ENCODE assay signal across 14 cellular contexts in the genomic region with DNA sequence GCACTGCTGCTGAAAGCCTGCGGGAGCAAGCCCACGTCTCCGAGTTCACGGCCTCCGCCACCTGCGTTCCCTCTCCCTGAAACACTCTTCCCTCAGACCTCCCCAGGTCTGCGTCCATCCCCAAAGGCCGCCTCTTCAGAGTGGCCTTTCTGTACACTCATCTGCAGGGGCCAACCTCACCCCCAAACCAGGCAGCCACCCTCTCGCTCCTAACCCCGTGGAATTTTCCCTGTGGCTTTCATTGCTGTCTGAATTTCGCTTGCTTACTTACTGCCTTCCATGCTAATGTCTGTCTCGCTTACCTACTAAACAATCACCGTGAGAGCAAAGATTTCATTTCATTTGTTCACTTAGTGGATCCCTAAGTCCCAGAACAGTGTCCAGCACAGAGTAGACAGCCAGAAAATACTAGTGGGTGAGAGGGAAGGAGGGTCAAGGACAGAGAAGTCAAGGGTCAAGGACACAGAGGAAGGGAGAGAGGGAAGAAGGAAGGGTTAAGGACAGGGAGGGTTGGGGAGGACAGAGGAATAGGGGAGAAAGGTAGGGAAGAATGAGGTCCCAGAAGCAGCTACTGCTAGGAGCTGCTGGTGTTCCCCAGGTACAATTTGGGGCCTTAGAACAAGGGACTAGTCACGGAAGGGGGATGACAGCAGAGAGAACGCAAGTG.
A peak's percentile ranks its signal among the peaks of the same experiment; 100 is the strongest.
DNase-seq lines count a peak whose midpoint lies in the region; ATAC-seq and TF ChIP-seq lines count a peak whose summit lies in the region.
"Had no signal": no experiment of that assay in that cellular context is flagged by ENCODE, and none has a peak within 500 bp of the region (broad histone marks: within the 10 kb centered on the region; RNA-seq: fewer than 3 reads in every experiment).

No MANE protein-coding gene starts in this region.

- CTCF ChIA-PET in RWPE1 (lab: Yijun Ruan, JAX): interaction anchor here (1.3 kb wide), 1 partner anchor 167 kb away, joined by 6 read pairs; no protein-coding TSS in a partner anchor

- H3K27me3 ChIP-seq in muscle layer of duodenum (ENCODE audit: low read depth, low read length) (no peaks in the 10 kb centered on the region), thoracic aorta (replicated peaks; ENCODE audit: insufficient read depth) (no peaks in the 10 kb centered on the region)
- H3K27me3 ChIP-seq: pancreas had no signal

- H3K4me1 ChIP-seq in muscle layer of duodenum (ENCODE audit: control insufficient read depth in 1 of 2, insufficient read depth in 2 of 2, low read length in 2 of 2) (peaks cover 5 to 8% of the 10 kb centered on the region in 2 donors), thoracic aorta (ENCODE audit: control insufficient read depth in 1 of 2, low read depth in 2 of 2) (peaks cover 11 to 28% of the 10 kb centered on the region in 2 donors)
- H3K4me1 ChIP-seq: pancreas had no signal

- no peak for TF ChIP-seq CTCF in thoracic aorta (IDR thresholded peaks at IDR 0.05)
- TF ChIP-seq CTCF in RWPE1 (conservative IDR thresholded peaks at IDR 0.05; ENCODE audit: low read depth): no peak

- H3K36me3 ChIP-seq in muscle layer of duodenum (ENCODE audit: control insufficient read depth in 1 of 2, insufficient read depth in 2 of 2, low read length in 2 of 2) (peaks cover 0 to 12% of the 10 kb centered on the region in 2 donors), thoracic aorta (no peaks in the 10 kb centered on the region)
- H3K36me3 ChIP-seq: pancreas had no signal

- H3K4me3 Mint-ChIP-seq in activated naive CD8-positive, alpha-beta T cell: no peak overlapping the region
- no peak overlapping the region for H3K4me3 Mint-ChIP-seq in activated naive CD8-positive, alpha-beta T cell treated with anti-CD3 and anti-CD28 coated beads for 36 hours
- peak overlapping the region; percentile 28 for H3K4me3 Mint-ChIP-seq in activated naive CD8-positive, alpha-beta T cell treated with anti-CD3 and anti-CD28 coated beads, Interleukin-2, amount 10 ng/mL, durations not matched to agents 7 days and 5 days

- H3K9me3 ChIP-seq in muscle layer of duodenum (ENCODE audit: control insufficient read depth in 1 of 2, low read length in 2 of 2) (no peaks in the 10 kb centered on the region), thoracic aorta (no peaks in the 10 kb centered on the region)
- H3K9me3 ChIP-seq: pancreas had no signal

- DNase-seq in activated naive CD8-positive, alpha-beta T cell treated with anti-CD3 and anti-CD28 coated beads for 36 hours: no peak
- no peak for DNase-seq in activated naive CD8-positive, alpha-beta T cell treated with anti-CD3 and anti-CD28 coated beads, Interleukin-2, amount 10 ng/mL, durations not matched to agents 7 days and 5 days
- DNase-seq in thoracic aorta (ENCODE audit: low spot score): no peak
- DNase-seq in dermis blood vessel endothelial cell: no peak
- no peak for DNase-seq in NCI-H146 (lab: John Stamatoyannopoulos, UW)
- DNase-seq in RWPE1 (ENCODE audit: low spot score): no peak
- DNase-seq: activated CD4-positive, alpha-beta T cell treated with anti-CD3 and anti-CD28 coated beads, Interleukin-2, amount 50 U/mL, for 1 hour; NCI-H1930; NCI-H526 treated with DMSO at 0.1 percent for 48 hours had no signal

- no peak for ATAC-seq in activated naive CD8-positive, alpha-beta T cell treated with anti-CD3 and anti-CD28 coated beads, Interleukin-2, amount 10 ng/mL, durations not matched to agents 7 days and 5 days (ENCODE audit: low read depth)
- no peak for ATAC-seq in thoracic aorta (ENCODE audit: insufficient number of reproducible peaks, low FRiP score, low read depth)
- ATAC-seq: HCT116 had no signal

- no peaks in the 10 kb centered on the region for H3K9me3 Mint-ChIP-seq in activated naive CD8-positive, alpha-beta T cell (ENCODE audit: low read depth)
- no peaks in the 10 kb centered on the region for H3K9me3 Mint-ChIP-seq in activated naive CD8-positive, alpha-beta T cell treated with anti-CD3 and anti-CD28 coated beads for 36 hours
- H3K9me3 Mint-ChIP-seq in activated naive CD8-positive, alpha-beta T cell treated with anti-CD3 and anti-CD28 coated beads, Interleukin-2, amount 10 ng/mL, durations not matched to agents 7 days and 5 days: no peaks in the 10 kb centered on the region

- no peaks in the 10 kb centered on the region for H3K27me3 Mint-ChIP-seq in activated naive CD8-positive, alpha-beta T cell
- no peaks in the 10 kb centered on the region for H3K27me3 Mint-ChIP-seq in activated naive CD8-positive, alpha-beta T cell treated with anti-CD3 and anti-CD28 coated beads for 36 hours
- no peaks in the 10 kb centered on the region for H3K27me3 Mint-ChIP-seq in activated naive CD8-positive, alpha-beta T cell treated with anti-CD3 and anti-CD28 coated beads, Interleukin-2, amount 10 ng/mL, durations not matched to agents 7 days and 5 days

- peak overlapping the region; percentile 46 for H3K27ac Mint-ChIP-seq in activated naive CD8-positive, alpha-beta T cell
- no peak overlapping the region for H3K27ac Mint-ChIP-seq in activated naive CD8-positive, alpha-beta T cell treated with anti-CD3 and anti-CD28 coated beads for 36 hours
- peak overlapping the region; percentile 52 for H3K27ac Mint-ChIP-seq in activated naive CD8-positive, alpha-beta T cell treated with anti-CD3 and anti-CD28 coated beads, Interleukin-2, amount 10 ng/mL, durations not matched to agents 7 days and 5 days

- POLR2A ChIA-PET in activated naive CD8-positive, alpha-beta T cell treated with anti-CD3 and anti-CD28 coated beads, Interleukin-2, amount 10 ng/mL, durations not matched to agents 7 days and 5 days (lab: Charles Lee): no interaction called here
- POLR2A ChIA-PET in RWPE1 (lab: Yijun Ruan, JAX; ENCODE audit: low non-redundant PET): no interaction called here

- peak overlapping the region in 1 of 2 donors; percentile 2 for H3K4me3 ChIP-seq in muscle layer of duodenum (ENCODE audit: low read depth in 1 of 2, low read length in 2 of 2)
- peak overlapping the region; percentile 61 for H3K4me3 ChIP-seq in thoracic aorta

- peaks cover 9% of the 10 kb centered on the region for H3K36me3 Mint-ChIP-seq in activated naive CD8-positive, alpha-beta T cell
- peaks cover 26% of the 10 kb centered on the region for H3K36me3 Mint-ChIP-seq in activated naive CD8-positive, alpha-beta T cell treated with anti-CD3 and anti-CD28 coated beads for 36 hours
- peaks cover 40% of the 10 kb centered on the region for H3K36me3 Mint-ChIP-seq in activated naive CD8-positive, alpha-beta T cell treated with anti-CD3 and anti-CD28 coated beads, Interleukin-2, amount 10 ng/mL, durations not matched to agents 7 days and 5 days

- peaks cover 28% of the 10 kb centered on the region for H3K4me1 Mint-ChIP-seq in activated naive CD8-positive, alpha-beta T cell (ENCODE audit: low read depth)
- H3K4me1 Mint-ChIP-seq in activated naive CD8-positive, alpha-beta T cell treated with anti-CD3 and anti-CD28 coated beads for 36 hours: peaks cover 43% of the 10 kb centered on the region
- peaks cover 62% of the 10 kb centered on the region for H3K4me1 Mint-ChIP-seq in activated naive CD8-positive, alpha-beta T cell treated with anti-CD3 and anti-CD28 coated beads, Interleukin-2, amount 10 ng/mL, durations not matched to agents 7 days and 5 days

- H3K27ac ChIP-seq in muscle layer of duodenum (ENCODE audit: low read length) (peak overlapping the region; percentile 43), thoracic aorta (peak overlapping the region; percentile 41 to 59), RWPE1 (no peak overlapping the region)
- H3K27ac ChIP-seq: HL-60, pancreas had no signal
